9 cellular contexts compared by ENCODE assay signal in the genomic region with DNA sequence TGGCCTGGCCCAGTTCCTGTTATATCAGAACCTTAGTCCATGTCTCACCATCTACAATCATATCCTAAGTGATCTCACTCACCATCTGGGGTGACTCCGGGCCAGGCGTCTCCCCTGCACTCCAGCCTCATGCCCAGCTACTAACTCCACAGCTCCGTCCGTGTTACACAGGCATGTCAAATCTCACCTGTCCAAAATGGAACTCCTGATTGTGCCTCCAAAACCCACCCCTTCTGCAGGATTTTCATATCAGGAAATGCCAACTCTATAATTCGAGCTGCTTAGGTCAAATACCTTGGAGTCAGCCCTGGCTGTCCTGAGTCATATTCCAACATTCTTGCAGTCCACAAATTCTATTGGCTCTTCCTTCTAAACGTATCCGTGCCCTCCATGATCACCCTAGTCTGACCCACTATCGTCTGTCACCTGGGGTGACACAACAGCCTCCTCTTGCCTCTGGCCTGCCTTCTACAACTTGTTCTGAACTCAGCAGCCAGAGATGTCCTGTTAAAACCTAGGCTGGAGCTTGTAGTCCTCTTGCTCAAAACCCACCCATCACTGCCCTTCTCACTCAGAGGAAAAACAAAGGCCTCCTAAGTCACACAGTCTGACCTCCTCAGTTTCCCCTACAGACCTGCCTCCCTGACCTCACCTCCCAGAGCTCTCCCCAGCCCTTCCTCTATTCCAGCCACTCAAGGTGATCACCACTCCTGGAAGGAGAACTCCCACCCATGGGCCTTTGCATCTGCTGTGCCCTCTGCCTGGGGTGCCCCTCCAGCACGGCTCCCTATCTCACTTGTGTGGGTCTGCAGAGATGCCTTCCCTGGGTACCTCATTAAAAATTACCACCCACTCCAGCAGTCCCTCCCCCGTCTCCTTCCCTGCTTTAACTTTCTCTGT.
DNase-seq lines count a peak whose midpoint lies in the region; ATAC-seq and TF ChIP-seq lines count a peak whose summit lies in the region.
"Had no signal": no experiment of that assay in that cellular context is flagged by ENCODE, and none has a peak within 500 bp of the region (broad histone marks: within the 10 kb centered on the region; RNA-seq: fewer than 3 reads in every experiment).

No MANE protein-coding gene starts in this region.

- H3K4me3 Mint-ChIP-seq in activated T-helper 2 cell treated with anti-CD3 and anti-CD28 coated beads, Interferon-gamma antibody, Interleukin-2, Interleukin-4, amounts not matched to agents 10 μg/mL and 5 μg/mL and 100 μg/mL, durations not matched to agents 14 hours and 24 hours and 36 hours (ENCODE audit: low read depth): no peak overlapping the region

- H3K9me3 Mint-ChIP-seq in activated T-helper 2 cell treated with anti-CD3 and anti-CD28 coated beads, Interferon-gamma antibody, Interleukin-2, Interleukin-4, amounts not matched to agents 10 μg/mL and 5 μg/mL and 100 μg/mL, durations not matched to agents 14 hours and 24 hours and 36 hours: no peaks in the 10 kb centered on the region
- H3K9me3 Mint-ChIP-seq: brain had no signal

- WGBS in upper lobe of left lung, 2 donors: 85 to 91% methylated on average over 10 of the region's 10 CpGs

- H3K9me3 ChIP-seq in upper lobe of left lung: no peaks in the 10 kb centered on the region
- H3K9me3 ChIP-seq: stomach had no signal

- H3K27ac ChIP-seq in upper lobe of left lung: peak overlapping the region in 3 of 4 donors; percentile 73 to 80 (median 79)

- in situ Hi-C loops in astrocyte of the spinal cord (cut with HindIII; ENCODE audit: low sequenced_read_pairs): no loop called here

- H3K27me3 Mint-ChIP-seq in activated T-helper 2 cell treated with anti-CD3 and anti-CD28 coated beads, Interferon-gamma antibody, Interleukin-2, Interleukin-4, amounts not matched to agents 10 μg/mL and 5 μg/mL and 100 μg/mL, durations not matched to agents 14 hours and 24 hours and 36 hours (ENCODE audit: low read depth): peaks cover 27% of the 10 kb centered on the region

- no peak overlapping the region for H3K27ac Mint-ChIP-seq in activated T-helper 2 cell treated with anti-CD3 and anti-CD28 coated beads, Interferon-gamma antibody, Interleukin-2, Interleukin-4, amounts not matched to agents 10 μg/mL and 5 μg/mL and 100 μg/mL, durations not matched to agents 14 hours and 24 hours and 36 hours

- DNase-seq in HT1080 (ENCODE audit: low read depth): peak; percentile 58
- DNase-seq in astrocyte of the spinal cord (ENCODE audit: low read depth, low spot score): peak; percentile 49
- DNase-seq in kidney glomerular epithelial cell (lab: John Stamatoyannopoulos, UW): peak; percentile 93
- no peak for DNase-seq in upper lobe of left lung
- no peak for DNase-seq in NK-92 (lab: John Stamatoyannopoulos, UW; ENCODE audit: unreplicated experiment)
- no peak for DNase-seq in OCI-M1 (lab: John Stamatoyannopoulos, UW)
- DNase-seq in activated T-helper 2 cell treated with anti-CD3 and anti-CD28 coated beads, Interferon-gamma antibody, Interleukin-2, Interleukin-4, amounts not matched to agents 10 μg/mL and 5 μg/mL and 100 μg/mL, durations not matched to agents 14 hours and 24 hours and 36 hours (ENCODE audit: low spot score): no peak
- DNase-seq: stomach had no signal

- intact Hi-C loops in activated T-helper 2 cell treated with anti-CD3 and anti-CD28 coated beads, Interferon-gamma antibody, Interleukin-2, Interleukin-4, amounts not matched to agents 10 μg/mL and 5 μg/mL and 100 μg/mL, durations not matched to agents 14 hours and 24 hours and 36 hours (cut with micrococcal nuclease): loop anchor here (10.0 kb wide), 1 partner anchor 65 kb away; no protein-coding TSS in a partner anchor

- no peak overlapping the region for H3K4me3 ChIP-seq in astrocyte of the spinal cord (ENCODE audit: low read depth, low read length)
- H3K4me3 ChIP-seq in upper lobe of left lung: no peak overlapping the region
- H3K4me3 ChIP-seq: stomach had no signal

- H3K4me1 Mint-ChIP-seq in activated T-helper 2 cell treated with anti-CD3 and anti-CD28 coated beads, Interferon-gamma antibody, Interleukin-2, Interleukin-4, amounts not matched to agents 10 μg/mL and 5 μg/mL and 100 μg/mL, durations not matched to agents 14 hours and 24 hours and 36 hours (ENCODE audit: low read depth): no peaks in the 10 kb centered on the region

- TF ChIP-seq EP300 in upper lobe of left lung (IDR thresholded peaks at IDR 0.05): no peak

- H3K4me1 ChIP-seq in upper lobe of left lung: peaks cover 24 to 43% (median 33%) of the 10 kb centered on the region in 4 donors

- no peak for TF ChIP-seq POLR2A in upper lobe of left lung (IDR thresholded peaks at IDR 0.05)

- no peaks in the 10 kb centered on the region for H3K36me3 Mint-ChIP-seq in activated T-helper 2 cell treated with anti-CD3 and anti-CD28 coated beads, Interferon-gamma antibody, Interleukin-2, Interleukin-4, amounts not matched to agents 10 μg/mL and 5 μg/mL and 100 μg/mL, durations not matched to agents 14 hours and 24 hours and 36 hours (ENCODE audit: low read depth)
- H3K36me3 Mint-ChIP-seq: brain had no signal

- no peak for ATAC-seq in upper lobe of left lung (ENCODE audit: low FRiP score in 2 of 2)

- no peaks in the 10 kb centered on the region for H3K36me3 ChIP-seq in upper lobe of left lung
- H3K36me3 ChIP-seq: stomach had no signal

- no peaks in the 10 kb centered on the region for H3K27me3 ChIP-seq in upper lobe of left lung
- H3K27me3 ChIP-seq: stomach had no signal

- TF ChIP-seq CTCF in astrocyte of the spinal cord (IDR thresholded peaks at IDR 0.05; ENCODE audit: low read depth, low read length) (no peak), upper lobe of left lung (IDR thresholded peaks at IDR 0.05) (no peak)

Comparison
In these comparisons a context has a peak if more than half of its experiments do, and no peak if none do; other contexts are left out.
1. DNase-seq: peak in HT1080 (single experiment), astrocyte of the spinal cord (single experiment) and kidney glomerular epithelial cell (single experiment); none in upper lobe of left lung (0 of 2), NK-92 (single experiment), OCI-M1 (single experiment) and activated T-helper 2 cell treated with anti-CD3 and anti-CD28 coated beads, Interferon-gamma antibody, Interleukin-2, Interleukin-4, amounts not matched to agents 10 μg/mL and 5 μg/mL and 100 μg/mL, durations not matched to agents 14 hours and 24 hours and 36 hours (single experiment).